11 cellular contexts compared by ENCODE assay signal in the genomic region with DNA sequence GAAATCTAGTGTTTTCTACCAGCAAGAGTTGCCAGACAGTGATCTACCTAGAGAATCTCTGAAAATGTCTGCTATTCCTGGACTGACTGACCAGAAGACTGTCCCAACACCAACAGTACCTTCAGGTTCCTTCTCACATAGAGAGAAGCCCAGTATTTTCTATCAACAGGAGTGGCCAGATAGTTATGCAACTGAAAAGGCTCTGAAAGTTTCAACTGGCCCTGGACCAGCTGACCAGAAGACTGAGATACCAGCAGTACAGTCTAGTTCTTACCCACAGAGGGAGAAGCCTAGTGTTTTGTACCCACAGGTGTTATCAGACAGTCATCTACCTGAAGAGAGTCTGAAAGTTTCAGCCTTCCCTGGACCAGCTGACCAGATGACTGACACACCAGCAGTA.
"Had no signal": no experiment of that assay in that cellular context is flagged by ENCODE, and none has a peak within 500 bp of the region (broad histone marks: within the 10 kb centered on the region; RNA-seq: fewer than 3 reads in every experiment).

No MANE protein-coding gene starts in this region.

- FAIRE-seq: H1, H54 had no signal

- ATAC-seq: GM23338, HCT116 had no signal

- DNase-seq: GM23248, GOT3, H7, H9, HCEC 1CT, HFFc6 had no signal

- H2AFZ ChIP-seq: GM23248, GM23338 had no signal

- H3K4me1 ChIP-seq: HAP-1 had no signal

- H3K9ac ChIP-seq: GM23248 had no signal

- H3K27ac ChIP-seq: GM23248 had no signal

- H3K9me3 ChIP-seq: HAP-1 had no signal

- H3K4me2 ChIP-seq: GM23338 had no signal

- H3K4me3 ChIP-seq: GM23248, GM23338, HAP-1 had no signal
